Comparison of ENCODE assay signal across 8 cellular contexts in genomic region chr5:141369994-141370848, GRCh38. TPM values are rescaled to one million over a fixed set of nuclear protein-coding genes. Genes with fewer than 3 reads are reported as not detected.
A peak's percentile ranks its signal among the peaks of the same experiment; 100 is the strongest.
DNase-seq lines count a peak whose midpoint lies in the region; TF ChIP-seq lines count a peak whose summit lies in the region.

PCDHGB3 (plus strand) TSS chr5:141370242; CDS start chr5:141370395, 153 bp downstream.

- H3K36me3 ChIP-seq in Peyer's patch (no peaks in the 10 kb centered on the region), duodenal mucosa (ENCODE audit: control insufficient read depth in 1 of 2, insufficient read depth in 2 of 2, low read length in 2 of 2) (no peaks in the 10 kb centered on the region)

- TF ChIP-seq CTCF in GM12875 (IDR thresholded peaks at IDR 0.05; ENCODE audit: borderline replicate concordance, insufficient read depth, low read depth, low read length) (peak; percentile 31; the same call in 1 of the 2 replicates), Peyer's patch (IDR thresholded peaks at IDR 0.05) (peak in 4 of 6 experiments; percentile 14 to 25 (median 16))

- no peak for TF ChIP-seq POLR2A in Peyer's patch (IDR thresholded peaks at IDR 0.05)

- H3K4me3 ChIP-seq in GM12875 (ENCODE audit: low read depth, low read length) (no peak within 1 kb of the TSS), Peyer's patch (peak within 1 kb of the TSS; percentile 0 to 24 (median 14)), duodenal mucosa (ENCODE audit: low read depth in 1 of 2, low read length in 2 of 2) (peak within 1 kb of the TSS; percentile 18 to 49)

- H3K27ac ChIP-seq in Peyer's patch, result no peak within 1 kb of the TSS
- no peak within 1 kb of the TSS for H3K27ac ChIP-seq in duodenal mucosa (ENCODE audit: low read depth, low read length)

- H3K27me3 ChIP-seq in Peyer's patch (no peaks in the 10 kb centered on the region), duodenal mucosa (ENCODE audit: control insufficient read depth in 1 of 2, insufficient read depth in 2 of 2, low read length in 2 of 2) (peaks cover 0 to 5% of the 10 kb centered on the region in 2 donors)

- H3K4me1 ChIP-seq in Peyer's patch (no peaks in the 10 kb centered on the region), duodenal mucosa (ENCODE audit: control insufficient read depth in 1 of 2, insufficient read depth in 2 of 2, low read length in 2 of 2) (no peaks in the 10 kb centered on the region)

- no peak within 1 kb of the TSS for H3K9ac ChIP-seq in duodenal mucosa (ENCODE audit: low read depth in 1 of 2, low read length in 2 of 2)

- H3K9me3 ChIP-seq in Peyer's patch (peaks cover 0 to 79% (median 9%) of the 10 kb centered on the region in 4 donors), duodenal mucosa (ENCODE audit: control insufficient read depth in 1 of 2, low read length in 2 of 2) (peaks cover 38 to 46% of the 10 kb centered on the region in 2 donors)

- DNase-seq in HEK293T (ENCODE audit: extremely low spot score) (peak; percentile 48), Peyer's patch (no peak), occipital lobe (lab: John Stamatoyannopoulos, UW) (no peak), LoVo (ENCODE audit: low spot score) (no peak), NCI-H345 treated with DMSO at 0.1 percent for 48 hours (lab: John Stamatoyannopoulos, UW; ENCODE audit: unreplicated experiment) (no peak), DMS 273 treated with DMSO at 0.1 percent for 48 hours (lab: John Stamatoyannopoulos, UW) (no peak)

- CTCF ChIA-PET in HEK293T (lab: Yijun Ruan, JAX), result interaction anchor here (0.6 to 1.7 kb wide), 4 partner anchors 51 to 194 kb away, joined by 3 to 6 read pairs (median 4); partner anchors contain the start of gene PCDHGA11

- POLR2A ChIA-PET in HEK293T (lab: Yijun Ruan, JAX), result no interaction called here

TF ChIP-seq in HEK293T, 16 proteins besides CTCF, POLR2A, EP300 and RAD21:
- TF ChIP-seq TARDBP (IDR thresholded peaks at IDR 0.05) (no peak), SP1 (IDR thresholded peaks at IDR 0.05) (no peak), ELF4 (IDR thresholded peaks at IDR 0.05) (no peak), L3MBTL2 (conservative IDR thresholded peaks at IDR 0.05) (no peak), CTBP1 (IDR thresholded peaks at IDR 0.05; ENCODE audit: borderline replicate concordance) (no peak), LEF1 (IDR thresholded peaks at IDR 0.05; ENCODE audit: borderline replicate concordance) (no peak), FOXM1 (IDR thresholded peaks at IDR 0.05; ENCODE audit: borderline replicate concordance) (no peak), FOXA1 (IDR thresholded peaks at IDR 0.05) (no peak), ARNT (IDR thresholded peaks at IDR 0.05) (no peak), ZNF384 (IDR thresholded peaks at IDR 0.05) (no peak), PKNOX1 (IDR thresholded peaks at IDR 0.05) (no peak), BHLHE40 (IDR thresholded peaks at IDR 0.05; ENCODE audit: borderline replicate concordance) (no peak), SUZ12 (IDR thresholded peaks at IDR 0.05) (no peak), NFRKB (IDR thresholded peaks at IDR 0.05) (no peak), HDGF (IDR thresholded peaks at IDR 0.05; ENCODE audit: borderline replicate concordance) (no peak), FOXK2 (IDR thresholded peaks at IDR 0.05) (no peak)

RNA-seq across cellular contexts. Expression of gene PCDHGB3, which starts in this region (rescaled TPM):
- total RNA-seq in Peyer's patch (1 to 10 TPM; 1.6 to 5.0 (median 2.0) TPM), occipital lobe (12.3 TPM)
